In genomic region chr7:148932-149855, GRCh38 we compare ENCODE assay signal across 8 cellular contexts. TPM values are rescaled to one million over a fixed set of nuclear protein-coding genes. Genes with fewer than 3 reads are reported as not detected.
A peak's percentile ranks its signal among the peaks of the same experiment; 100 is the strongest.
DNase-seq lines count a peak whose midpoint lies in the region; ATAC-seq and TF ChIP-seq lines count a peak whose summit lies in the region.

No MANE protein-coding gene starts in this region.

- H3K36me3 ChIP-seq in Panc1 (ENCODE audit: control insufficient read depth, insufficient read depth, low read length) (no peaks in the 10 kb centered on the region), esophagus muscularis mucosa (no peaks in the 10 kb centered on the region), muscle layer of duodenum (ENCODE audit: control insufficient read depth in 1 of 2, insufficient read depth in 2 of 2, low read length in 2 of 2) (no peaks in the 10 kb centered on the region)

- 6% methylated on average over 61 of the region's 78 CpGs for WGBS in esophagus muscularis mucosa

- H3K4me1 ChIP-seq in Panc1 (ENCODE audit: control insufficient read depth, insufficient read depth, low read length) (peaks cover 6% of the 10 kb centered on the region), esophagus muscularis mucosa (peaks cover 7 to 26% (median 21%) of the 10 kb centered on the region in 4 donors), muscle layer of duodenum (ENCODE audit: control insufficient read depth in 1 of 2, insufficient read depth in 2 of 2, low read length in 2 of 2) (peaks cover 5 to 12% of the 10 kb centered on the region in 2 donors)

- peaks cover 25% of the 10 kb centered on the region for H3K4me1 Mint-ChIP-seq in activated T-cell treated with anti-CD3 and anti-CD28 coated beads, Interleukin-2, amount 50 U/mL, for 72 hours (ENCODE audit: low read depth)

- peak; percentile 9 for DNase-seq in DMS53 treated with DMSO at 0.1 percent for 48 hours (lab: John Stamatoyannopoulos, UW; ENCODE audit: unreplicated experiment)
- peak; percentile 97 for DNase-seq in KBM-7
- DNase-seq in Panc1 (ENCODE audit: low read depth, low spot score): peak; percentile 97
- peak; percentile 98 for DNase-seq in activated T-cell treated with anti-CD3 and anti-CD28 coated beads, Interleukin-2, amount 50 U/mL, for 72 hours
- peak; percentile 99 for DNase-seq in esophagus muscularis mucosa (ENCODE audit: extremely low spot score)
- DNase-seq in stimulated activated CD8-positive, alpha-beta memory T cell treated with anti-CD3 and anti-CD28 coated beads, Interleukin-7, amount 100 ng/mL, for 24 hours (ENCODE audit: low read depth): peak; percentile 91

- TF ChIP-seq EP300 in esophagus muscularis mucosa (IDR thresholded peaks at IDR 0.05): no peak

- POLR2A ChIA-PET in Panc1 (lab: Charles Lee): no interaction called here

- CTCF ChIA-PET in Panc1 (lab: Charles Lee): no interaction called here

- TF ChIP-seq CTCF in Panc1 (IDR thresholded peaks at IDR 0.05) (no peak), esophagus muscularis mucosa (IDR thresholded peaks at IDR 0.05) (peak in 1 of 3 experiments; percentile 18)

- peak overlapping the region; percentile 93 to 94 for H3K4me3 Mint-ChIP-seq in activated T-cell treated with anti-CD3 and anti-CD28 coated beads, Interleukin-2, amount 50 U/mL, for 72 hours

- peak; percentile 97 for ATAC-seq in GM21723 (IDR thresholded peaks at IDR 0.05; ENCODE audit: unreplicated experiment)
- ATAC-seq in Panc1: peak; percentile 96
- peak; percentile 98 to 99 for ATAC-seq in activated T-cell treated with anti-CD3 and anti-CD28 coated beads, Interleukin-2, amount 50 U/mL, for 72 hours (replicated peaks in 1 of 2)

- peaks cover 2 to 3% of the 10 kb centered on the region in 2 donors for H3K36me3 Mint-ChIP-seq in activated T-cell treated with anti-CD3 and anti-CD28 coated beads, Interleukin-2, amount 50 U/mL, for 72 hours (ENCODE audit: insufficient read depth in 2 of 2)

- H3K9me3 ChIP-seq in Panc1 (ENCODE audit: control insufficient read depth, insufficient read depth, low read depth, low read length): no peaks in the 10 kb centered on the region
- no peaks in the 10 kb centered on the region for H3K9me3 ChIP-seq in esophagus muscularis mucosa
- no peaks in the 10 kb centered on the region for H3K9me3 ChIP-seq in muscle layer of duodenum (ENCODE audit: control insufficient read depth in 1 of 2, low read length in 2 of 2)

- peak overlapping the region; percentile 98 for H3K27ac Mint-ChIP-seq in activated T-cell treated with anti-CD3 and anti-CD28 coated beads, Interleukin-2, amount 50 U/mL, for 72 hours

- peak; percentile 66 for TF ChIP-seq POLR2A in esophagus muscularis mucosa (IDR thresholded peaks at IDR 0.05; ENCODE audit: low read depth)

- in situ Hi-C loops in KBM-7 (cut with MboI; ENCODE audit: low pct_unique_long_range_greater_than_20kb, low sequenced_read_pairs) (no loop called here), Panc1 (cut with HindIII; ENCODE audit: low pct_unique_long_range_greater_than_20kb, low sequenced_read_pairs) (no loop called here)

- peak overlapping the region; percentile 99 for H3K27ac ChIP-seq in Panc1 (ENCODE audit: low read length)
- H3K27ac ChIP-seq in esophagus muscularis mucosa (replicated peaks in 1 of 4): peak overlapping the region; percentile 92 to 98 (median 96)
- H3K27ac ChIP-seq in muscle layer of duodenum (ENCODE audit: low read length): peak overlapping the region; percentile 96

- no peaks in the 10 kb centered on the region for H3K27me3 Mint-ChIP-seq in activated T-cell treated with anti-CD3 and anti-CD28 coated beads, Interleukin-2, amount 50 U/mL, for 72 hours (ENCODE audit: low read depth)

- H3K9me3 Mint-ChIP-seq in activated T-cell treated with anti-CD3 and anti-CD28 coated beads, Interleukin-2, amount 50 U/mL, for 72 hours: peaks cover 0 to 2% of the 10 kb centered on the region in 2 donors

- intact Hi-C loops in Panc1 (cut with micrococcal nuclease; ENCODE audit: unreplicated experiment): no loop called here
- intact Hi-C loops in esophagus muscularis mucosa (cut with DNase I): loop anchor here (5.0 kb wide), 1 partner anchor 43 kb away; the partner anchor contains the start of gene FAM20C

- H3K4me3 ChIP-seq in Panc1 (ENCODE audit: low read depth in 2 of 2, low read length in 2 of 2) (peak overlapping the region; percentile 67 to 84), esophagus muscularis mucosa (peak overlapping the region; percentile 51 to 67 (median 64)), muscle layer of duodenum (ENCODE audit: low read depth in 1 of 2, low read length in 2 of 2) (peak overlapping the region; percentile 66)

- TSS peak; percentile 96 for BruUV-seq in Panc1 (replicated peaks; lab: Mats Ljungman, UMichigan)

- H3K27me3 ChIP-seq in Panc1 (ENCODE audit: control insufficient read depth, insufficient read depth, low read length) (no peaks in the 10 kb centered on the region), esophagus muscularis mucosa (no peaks in the 10 kb centered on the region), muscle layer of duodenum (ENCODE audit: low read depth, low read length) (no peaks in the 10 kb centered on the region)

RNA-seq across cellular contexts. Expression of gene FAM20C, which starts 43.2 kb away (rescaled TPM):
- 62.4 TPM for total RNA-seq in Panc1 (2021; ENCODE audit: unreplicated experiment)
- 91.8 TPM for polyA plus RNA-seq in Panc1 (2012; ENCODE audit: insufficient read length)
- under 1 TPM in 1 of 2 donors, not detected in 1; 0.12 TPM for total RNA-seq in activated T-cell treated with anti-CD3 and anti-CD28 coated beads, Interleukin-2, amount 50 U/mL, for 72 hours
- 10 to 100 TPM; 46.5 to 79.2 (median 69.8) TPM for total RNA-seq in esophagus muscularis mucosa

Comparison
In these comparisons a context has a peak if more than half of its experiments do, and no peak if none do; other contexts are left out.
1. Peak in every context shown above with its lines: DNase-seq, ATAC-seq, H3K4me3 ChIP-seq and H3K27ac ChIP-seq.
2. DNase-seq: peak in every context shown above with its lines; median percentile 99 in esophagus muscularis mucosa; 98 in activated T-cell treated with anti-CD3 and anti-CD28 coated beads, Interleukin-2, amount 50 U/mL, for 72 hours; 97 in KBM-7; 97 in Panc1; 91 in stimulated activated CD8-positive, alpha-beta memory T cell treated with anti-CD3 and anti-CD28 coated beads, Interleukin-7, amount 100 ng/mL, for 24 hours; 9 in DMS53 treated with DMSO at 0.1 percent for 48 hours.
3. RNA of gene FAM20C, which starts 43.2 kb away (total RNA-seq): 46.5 to 79.2 TPM in esophagus muscularis mucosa and 62.4 TPM in Panc1 (single experiment); 0.12 TPM in activated T-cell treated with anti-CD3 and anti-CD28 coated beads, Interleukin-2, amount 50 U/mL, for 72 hours; every median in the first group is over 10 times any median in the second.